In the genomic region with DNA sequence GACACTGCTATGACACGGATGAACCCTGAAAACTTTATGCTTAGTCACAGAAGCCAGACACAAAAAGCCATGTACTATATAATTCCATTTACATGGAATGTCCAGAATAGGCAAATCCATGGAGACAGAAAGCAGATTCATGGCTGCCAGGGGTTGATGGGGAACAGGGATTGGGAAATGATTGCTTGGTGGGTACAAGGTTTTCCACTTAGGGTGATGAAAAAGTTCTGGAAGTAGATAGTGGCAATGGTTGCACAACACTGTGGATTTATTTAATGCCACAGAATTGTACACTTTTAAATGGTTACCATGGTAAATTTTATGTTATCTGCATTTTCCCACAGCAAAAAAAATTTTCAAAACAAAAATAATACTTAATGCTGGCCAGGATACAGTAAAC, we compare ENCODE assay signal across 20 cellular contexts. TPM values are rescaled to one million over a fixed set of nuclear protein-coding genes. Genes with fewer than 3 reads are reported as not detected.
DNase-seq lines count a peak whose midpoint lies in the region; ATAC-seq, FAIRE-seq and TF ChIP-seq lines count a peak whose summit lies in the region.
"Had no signal": no experiment of that assay in that cellular context is flagged by ENCODE, and none has a peak within 500 bp of the region (broad histone marks: within the 10 kb centered on the region; RNA-seq: fewer than 3 reads in every experiment).

No MANE protein-coding gene starts in this region.

- no peak for TF ChIP-seq EP300 in K562 (IDR thresholded peaks at IDR 0.05; ENCODE audit: low read length)
- TF ChIP-seq EP300 in sigmoid colon (IDR thresholded peaks at IDR 0.05), result no peak
- TF ChIP-seq EP300 in esophagus muscularis mucosa (IDR thresholded peaks at IDR 0.05), result no peak

- H3K79me2 ChIP-seq in ACC112 (ENCODE audit: control insufficient read depth, insufficient read depth, low read length, unreplicated experiment) (peaks cover 80% of the 10 kb centered on the region), K562 (ENCODE audit: control insufficient read depth, insufficient read depth, low read length) (no peaks in the 10 kb centered on the region)

- no peak for DNase-seq in K562 (ENCODE audit: extremely low read depth in 1 of 4, low spot score in 3 of 4)
- peak; percentile 59 for DNase-seq in iris pigment epithelial cell (ENCODE audit: low read depth)
- DNase-seq in sigmoid colon, result no peak
- no peak for DNase-seq in small intestine
- no peak for DNase-seq in body of pancreas
- DNase-seq in esophagus muscularis mucosa (ENCODE audit: extremely low spot score), result no peak
- DNase-seq: activated CD4-positive, CD25-positive, alpha-beta regulatory T cell treated with anti-CD3 and anti-CD28 coated beads, Interleukin-2, amount 50 U/mL, for 72 hours; brain microvascular endothelial cell; endodermal cell; MG63; naive thymus-derived CD4-positive, alpha-beta T cell; NCI-H187; NCI-H446 treated with DMSO at 0.1 percent for 48 hours; SJCRH30; stimulated activated CD4-positive, alpha-beta T cell treated with anti-CD3 and anti-CD28 coated beads, Interleukin-2, amount 100 ng/mL, for 24 hours; T-helper 9 cell; testis had no signal

- WGBS in K562 (ENCODE audit: insufficient coverage, low coverage, missing lambda C conversion rate), result 0% methylated on average over 1 of the region's 1 CpG
- WGBS in sigmoid colon, 2 donors, result 82 to 94% methylated on average over 1 of the region's 1 CpG
- 78 to 89% (median 81%) methylated on average over 1 of the region's 1 CpG for WGBS in small intestine, 3 donors
- 70 to 82% methylated on average over 1 of the region's 1 CpG for WGBS in body of pancreas, 2 donors
- 77% methylated on average over 1 of the region's 1 CpG for WGBS in esophagus muscularis mucosa

- H3K27ac ChIP-seq in ACC112 (ENCODE audit: low read depth, low read length) (peak overlapping the region; percentile 76), K562 (ENCODE audit: extremely low read depth, low read depth, low read length) (no peak overlapping the region), sigmoid colon (peak overlapping the region; percentile 11 to 76 (median 68)), small intestine (ENCODE audit: low read depth in 1 of 2, low read length in 1 of 2) (peak overlapping the region in 1 of 2 donors; percentile 45), body of pancreas (peak overlapping the region in 2 of 4 donors; percentile 19 to 37), esophagus muscularis mucosa (replicated peaks in 1 of 4) (peak overlapping the region in 2 of 4 donors; percentile 2 to 27)
- H3K27ac ChIP-seq: SJCRH30 had no signal

- H3K9ac ChIP-seq in K562 (ENCODE audit: insufficient read depth in 1 of 2, low read depth in 2 of 2, low read length in 2 of 2), result no peak overlapping the region

- H2AFZ ChIP-seq in ACC112 (ENCODE audit: low read length, unreplicated experiment) (no peak overlapping the region), K562 (ENCODE audit: low read depth, low read length) (no peak overlapping the region)

- POLR2A ChIA-PET in K562 (lab: Yijun Ruan, JAX), result interaction anchor here (0.7 to 1.2 kb wide), 2 partner anchors 13 to 91 kb away, joined by 3 to 6 read pairs; no protein-coding TSS in a partner anchor

- CTCF ChIA-PET in K562 (lab: Yijun Ruan, JAX; ENCODE audit: low intra/inter-chr PET ratio), result no interaction called here

- ATAC-seq in K562 (no peak), HG02623 (IDR thresholded peaks at IDR 0.05; ENCODE audit: unreplicated experiment) (no peak), body of pancreas (no peak)
- ATAC-seq: naive thymus-derived CD4-positive, alpha-beta T cell had no signal

- H3K9me3 ChIP-seq in K562 (replicated peaks; ENCODE audit: control insufficient read depth, insufficient read depth, low read depth, low read length) (no peaks in the 10 kb centered on the region), sigmoid colon (no peaks in the 10 kb centered on the region), small intestine (ENCODE audit: control insufficient read depth, low read depth) (no peaks in the 10 kb centered on the region), body of pancreas (no peaks in the 10 kb centered on the region), esophagus muscularis mucosa (no peaks in the 10 kb centered on the region)
- H3K9me3 ChIP-seq: MG63, SJCRH30, testis had no signal

- H4K20me1 ChIP-seq in K562 (replicated peaks; ENCODE audit: control insufficient read depth, insufficient read depth, low read length), result no peaks in the 10 kb centered on the region

- BruUV-seq in K562 (replicated peaks; lab: Mats Ljungman, UMichigan), result no TSS peak

- in situ Hi-C loops in K562 (cut with MboI), result no loop called here

- intact Hi-C loops in K562 (cut with micrococcal nuclease) (no loop called here), sigmoid colon (cut with DNase I) (no loop called here), body of pancreas (cut with DNase I) (no loop called here), esophagus muscularis mucosa (cut with DNase I) (no loop called here)

- FAIRE-seq in K562 (lab: Jason Lieb, UNC), result no peak
- no peak for FAIRE-seq in small intestine (lab: Jason Lieb, UNC)
- FAIRE-seq: islet of Langerhans had no signal

- TF ChIP-seq CTCF in K562 (IDR thresholded peaks at IDR 0.05 in 2 of 3, conservative IDR thresholded peaks at IDR 0.05 in 1 of 3; ENCODE audit: insufficient read depth in 2 of 3, low read depth in 1 of 3, low read length in 3 of 3), result no peak
- TF ChIP-seq CTCF in sigmoid colon (IDR thresholded peaks at IDR 0.05), result no peak
- no peak for TF ChIP-seq CTCF in body of pancreas (IDR thresholded peaks at IDR 0.05)
- no peak for TF ChIP-seq CTCF in esophagus muscularis mucosa (IDR thresholded peaks at IDR 0.05)

- no peak overlapping the region for H3K4me3 ChIP-seq in ACC112 (ENCODE audit: low read depth, low read length)
- H3K4me3 ChIP-seq in K562, result no peak overlapping the region
- no peak overlapping the region for H3K4me3 ChIP-seq in sigmoid colon
- H3K4me3 ChIP-seq in small intestine (ENCODE audit: low read depth in 1 of 2, low read length in 2 of 2), result no peak overlapping the region
- H3K4me3 ChIP-seq in body of pancreas, result no peak overlapping the region
- H3K4me3 ChIP-seq in esophagus muscularis mucosa, result no peak overlapping the region
- H3K4me3 ChIP-seq: MG63, SJCRH30, testis had no signal

- H3K4me2 ChIP-seq in K562 (ENCODE audit: insufficient read depth, low read length), result no peak overlapping the region

- peaks cover 5% of the 10 kb centered on the region; the same call in 1 of the 2 replicates for H3K36me3 ChIP-seq in ACC112 (ENCODE audit: insufficient read depth, low read length)
- H3K36me3 ChIP-seq in K562 (ENCODE audit: control insufficient read depth, insufficient read depth, low read length), result no peaks in the 10 kb centered on the region
- H3K36me3 ChIP-seq in sigmoid colon, result no peaks in the 10 kb centered on the region
- no peaks in the 10 kb centered on the region for H3K36me3 ChIP-seq in small intestine (ENCODE audit: control insufficient read depth in 2 of 2, insufficient read depth in 2 of 2, low read length in 2 of 2)
- H3K36me3 ChIP-seq in body of pancreas (replicated peaks in 1 of 2; ENCODE audit: insufficient read depth in 1 of 2, low read depth in 2 of 2), result no peaks in the 10 kb centered on the region
- H3K36me3 ChIP-seq in esophagus muscularis mucosa, result no peaks in the 10 kb centered on the region
- H3K36me3 ChIP-seq: brain microvascular endothelial cell, MG63 had no signal

- H3K4me1 ChIP-seq in ACC112 (ENCODE audit: control insufficient read depth, insufficient read depth, low read length, unreplicated experiment), result peaks cover 20% of the 10 kb centered on the region
- no peaks in the 10 kb centered on the region for H3K4me1 ChIP-seq in K562 (replicated peaks in 1 of 2; ENCODE audit: control insufficient read depth in 2 of 2, insufficient read depth in 2 of 2, low read length in 2 of 2)
- peaks cover 0 to 74% (median 50%) of the 10 kb centered on the region in 4 donors for H3K4me1 ChIP-seq in sigmoid colon
- no peaks in the 10 kb centered on the region for H3K4me1 ChIP-seq in small intestine (ENCODE audit: control insufficient read depth in 2 of 2, insufficient read depth in 1 of 2, low read depth in 1 of 2, low read length in 1 of 2)
- peaks cover 36% of the 10 kb centered on the region for H3K4me1 ChIP-seq in body of pancreas
- H3K4me1 ChIP-seq in esophagus muscularis mucosa, result peaks cover 16 to 62% (median 45%) of the 10 kb centered on the region in 4 donors

- TF ChIP-seq POLR2A in K562 (conservative IDR thresholded peaks at IDR 0.05) (no peak), sigmoid colon (IDR thresholded peaks at IDR 0.05) (no peak), body of pancreas (IDR thresholded peaks at IDR 0.05) (no peak), esophagus muscularis mucosa (IDR thresholded peaks at IDR 0.05; ENCODE audit: low read depth) (no peak)

- TF ChIP-seq RAD21 in K562 (CRISPR knock-in tag; conservative IDR thresholded peaks at IDR 0.05 in 1 of 2, IDR thresholded peaks at IDR 0.05 in 1 of 2), result no peak

- no peaks in the 10 kb centered on the region for H3K9me1 ChIP-seq in K562 (ENCODE audit: control insufficient read depth, insufficient read depth, low read length)

- H3K27me3 ChIP-seq in ACC112 (ENCODE audit: insufficient read depth, low read length) (no peaks in the 10 kb centered on the region), K562 (ENCODE audit: control insufficient read depth in 2 of 2, insufficient read depth in 2 of 2, low read length in 2 of 2) (peaks cover 10 to 17% of the 10 kb centered on the region in 2 experiments), sigmoid colon (no peaks in the 10 kb centered on the region), small intestine (ENCODE audit: control insufficient read depth in 2 of 2, insufficient read depth in 2 of 2, low read length in 2 of 2) (no peaks in the 10 kb centered on the region), body of pancreas (no peaks in the 10 kb centered on the region), esophagus muscularis mucosa (no peaks in the 10 kb centered on the region)
- H3K27me3 ChIP-seq: brain microvascular endothelial cell, MG63, SJCRH30, testis had no signal

RNA-seq across cellular contexts. Expression of a gene that starts 40.7 kb away (rescaled TPM):
- total RNA-seq in K562 (2011; cell fraction: chromatin; rRNA removed; ENCODE audit: low replicate concordance), result 0.56 and 1.1 TPM in 2 replicates
- under 0.01 TPM in 1 of 2 replicates, not detected in the other for total RNA-seq in K562 (2011; cell fraction: nucleolus; rRNA removed)
- 0.15 and 0.69 TPM in 2 replicates for total RNA-seq in K562 (2011; cell fraction: nucleoplasm; rRNA removed)
- 0.05 and 0.12 TPM in 2 replicates for total RNA-seq in K562 (2014; rRNA removed)
- 0.10 and 0.15 TPM in 2 replicates for total RNA-seq in K562 (2014; rRNA removed; fragmentation: Illumina TruSeq; extraction: Trizol)
- 0.15 and 0.29 TPM in 2 replicates for total RNA-seq in K562 (2015; rRNA removed; fragmentation: Illumina TruSeq; extraction: Trizol)
- 0.55 and 0.85 TPM in 2 replicates for total RNA-seq in K562 (2021)
- polyA plus RNA-seq in K562 (2011; rRNA removed), result 0.34 and 1.2 TPM in 2 replicates
- polyA plus RNA-seq in K562 (2011; cell fraction: cytosol; rRNA removed), result 0.01 and 0.10 TPM in 2 replicates
- 0.21 and 0.44 TPM in 2 replicates for polyA plus RNA-seq in K562 (2011; cell fraction: nucleus; rRNA removed)
- 0.06 and 0.14 TPM in 2 replicates for polyA plus RNA-seq in K562 (2012)
- polyA plus RNA-seq in K562 (2014; fragmentation: Illumina TruSeq; extraction: Trizol), result 0.06 and 0.33 TPM in 2 replicates
- under 1 TPM; 0.03 to 0.13 TPM for polyA plus RNA-seq in K562 (2014; fragmentation: Nextera tagmentation; extraction: Ambion mirVana)
- 0.05 TPM in 1 of 2 replicates, not detected in the other for polyA plus RNA-seq in K562 (2014; rRNA removed)
- polyA minus RNA-seq in K562 (2011; rRNA and poly(A)+ RNA removed), result 1.8 and 4.3 TPM in 2 replicates
- polyA minus RNA-seq in K562 (2011; cell fraction: cytosol; rRNA and poly(A)+ RNA removed), result 1.5 TPM in 1 of 2 replicates, not detected in the other
- polyA minus RNA-seq in K562 (2011; cell fraction: nucleus; rRNA and poly(A)+ RNA removed), result 0.22 and 0.40 TPM in 2 replicates
- total RNA-seq in sigmoid colon, result 100 to 1,000 TPM in 3 of 4 donors, 10 to 100 TPM in 1; 92.2 to 197 (median 116) TPM
- polyA plus RNA-seq in sigmoid colon, result 10 to 100 TPM in 2 of 3 donors, 1 to 10 TPM in 1; 9.6 to 17.1 (median 15.0) TPM
- polyA plus RNA-seq in small intestine, result 10 to 100 TPM in 1 of 3 donors, 1 to 10 TPM in 2; 4.5 to 26.0 (median 5.4) TPM
- 10 to 100 TPM; 21.1 to 28.8 TPM for total RNA-seq in body of pancreas
- 100 to 1,000 TPM; 198 to 229 (median 201) TPM for total RNA-seq in esophagus muscularis mucosa
- polyA plus RNA-seq: naive thymus-derived CD4-positive, alpha-beta T cell had no signal

Comparison
In these comparisons a context has a peak if more than half of its experiments do, and no peak if none do; other contexts are left out.
1. RNA of a gene that starts 40.7 kb away (total RNA-seq): 198 to 229 TPM in esophagus muscularis mucosa, 92.2 to 197 TPM in sigmoid colon and 21.1 to 28.8 TPM in body of pancreas; under 0.01 to 1.1 TPM in K562; every median in the first group is over 10 times any median in the second.